12 cellular contexts compared by ENCODE assay signal in the genomic region with DNA sequence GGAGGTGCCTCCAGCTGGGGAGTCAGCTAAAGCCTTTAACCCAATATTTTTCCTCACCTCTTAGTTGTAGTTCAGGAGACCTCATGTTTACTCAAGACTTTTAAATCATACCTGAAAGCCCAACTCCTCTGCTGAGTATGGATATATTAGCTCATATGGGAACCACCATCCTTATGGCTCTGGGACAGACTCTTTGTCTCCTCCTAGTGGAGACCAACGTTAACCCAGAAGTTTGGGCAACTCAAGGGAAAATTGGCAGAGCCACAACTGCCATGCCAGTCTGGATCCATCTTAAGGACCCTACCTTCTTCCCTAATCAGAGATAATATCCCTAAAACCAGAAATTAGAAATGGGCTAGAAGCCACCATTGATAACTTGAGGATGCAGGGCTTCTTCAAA.
DNase-seq lines count a peak whose midpoint lies in the region; ATAC-seq, FAIRE-seq and TF ChIP-seq lines count a peak whose summit lies in the region.
"Had no signal": no experiment of that assay in that cellular context is flagged by ENCODE, and none has a peak within 500 bp of the region (broad histone marks: within the 10 kb centered on the region; RNA-seq: fewer than 3 reads in every experiment).

No MANE protein-coding gene starts in this region.

- H3K4me1 Mint-ChIP-seq in activated naive CD4-positive, alpha-beta T cell treated with anti-CD3 and anti-CD28 coated beads for 36 hours (ENCODE audit: low read depth), result peaks cover 5% of the 10 kb centered on the region

- no peak for TF ChIP-seq POLR2A in HCT116 (IDR thresholded peaks at IDR 0.05; ENCODE audit: borderline replicate concordance, extremely low read depth, insufficient read depth, insufficient read length)

- no peaks in the 10 kb centered on the region for H3K4me1 ChIP-seq in HCT116 (ENCODE audit: control insufficient read depth in 1 of 2, insufficient read depth in 2 of 2, low read length in 2 of 2)
- H3K4me1 ChIP-seq in small intestine (ENCODE audit: control insufficient read depth in 2 of 2, insufficient read depth in 1 of 2, low read depth in 1 of 2, low read length in 1 of 2), result no peaks in the 10 kb centered on the region
- H3K4me1 ChIP-seq: stomach had no signal

- H3K9me3 Mint-ChIP-seq in activated naive CD4-positive, alpha-beta T cell treated with anti-CD3 and anti-CD28 coated beads for 36 hours, result peaks cover 11% of the 10 kb centered on the region

- H2AFZ ChIP-seq in HCT116 (ENCODE audit: low read depth, low read length, poor library complexity, severe bottlenecking), result no peak overlapping the region

- WGBS in small intestine, 3 donors, result 53 to 73% (median 69%) methylated on average over 1 of the region's 1 CpG

- H3K36me3 ChIP-seq in HCT116 (ENCODE audit: control insufficient read depth in 1 of 2, insufficient read depth in 2 of 2, low read length in 2 of 2), result no peaks in the 10 kb centered on the region
- no peaks in the 10 kb centered on the region for H3K36me3 ChIP-seq in bronchial epithelial cell (ENCODE audit: control insufficient read depth, insufficient read depth, low read length)
- H3K36me3 ChIP-seq in small intestine (ENCODE audit: control insufficient read depth in 2 of 2, insufficient read depth in 2 of 2, low read length in 2 of 2), result no peaks in the 10 kb centered on the region
- H3K36me3 ChIP-seq: stomach had no signal

- H3K36me3 Mint-ChIP-seq in activated naive CD4-positive, alpha-beta T cell treated with anti-CD3 and anti-CD28 coated beads for 36 hours (ENCODE audit: low read depth), result no peaks in the 10 kb centered on the region

- BruUV-seq in HCT116 (replicated peaks; lab: Mats Ljungman, UMichigan), result no TSS peak

- H3K79me2 ChIP-seq in HCT116 (ENCODE audit: insufficient read depth, low read length), result no peaks in the 10 kb centered on the region

- H3K9me3 ChIP-seq in HCT116 (ENCODE audit: control insufficient read depth in 1 of 2, insufficient read depth in 1 of 2, low read depth in 1 of 2, low read length in 2 of 2) (0 out of 4 replicates have a peak, but pooled peaks cover 0 to 2% of the 10 kb centered on the region in 2 experiments), small intestine (ENCODE audit: control insufficient read depth, low read depth) (no peaks in the 10 kb centered on the region)

- TF ChIP-seq RAD21 in HCT116 (IDR thresholded peaks at IDR 0.05; ENCODE audit: low read depth), result peak; percentile 39; the same call in 1 of the 2 replicates

- no peak overlapping the region for H3K27ac ChIP-seq in HCT116 (ENCODE audit: low read depth, low read length)
- H3K27ac ChIP-seq in small intestine (ENCODE audit: low read depth in 1 of 2, low read length in 1 of 2), result no peak overlapping the region
- H3K27ac ChIP-seq: stomach had no signal

- FAIRE-seq in bronchial epithelial cell (lab: Jason Lieb, UNC), result no peak
- no peak for FAIRE-seq in small intestine (lab: Jason Lieb, UNC)

- POLR2A ChIA-PET in HCT116 (lab: Charles Lee), result no interaction called here

- H3K9ac ChIP-seq in HCT116 (ENCODE audit: low read length), result no peak overlapping the region

- H3K9me2 ChIP-seq in HCT116 (ENCODE audit: insufficient read depth), result no peaks in the 10 kb centered on the region

- no peak overlapping the region for H3K4me3 ChIP-seq in HCT116 (replicated peaks in 1 of 2; ENCODE audit: low read depth in 1 of 2, low read length in 2 of 2)
- H3K4me3 ChIP-seq in bronchial epithelial cell (ENCODE audit: low read depth, low read length), result no peak overlapping the region
- H3K4me3 ChIP-seq in small intestine (ENCODE audit: low read depth in 1 of 2, low read length in 2 of 2), result no peak overlapping the region
- H3K4me3 ChIP-seq: stomach had no signal

- no peaks in the 10 kb centered on the region for H3K27me3 ChIP-seq in HCT116 (ENCODE audit: insufficient read depth, low read length)
- H3K27me3 ChIP-seq in bronchial epithelial cell (ENCODE audit: control insufficient read depth, insufficient read depth, low read length), result no peaks in the 10 kb centered on the region
- H3K27me3 ChIP-seq in small intestine (ENCODE audit: control insufficient read depth in 2 of 2, insufficient read depth in 2 of 2, low read length in 2 of 2), result no peaks in the 10 kb centered on the region
- H3K27me3 ChIP-seq: stomach had no signal

- CTCF ChIA-PET in activated naive CD4-positive, alpha-beta T cell treated with anti-CD3 and anti-CD28 coated beads for 36 hours (lab: Charles Lee), result interaction anchor here (0.6 to 2.2 kb wide), 10 partner anchors 10 to 227 kb away, joined by 3 to 15 read pairs (median 3); a partner anchor contains a TSS
- CTCF ChIA-PET in HCT116 (lab: Charles Lee), result no interaction called here

- no peaks in the 10 kb centered on the region for H4K20me1 ChIP-seq in HCT116 (ENCODE audit: insufficient read depth)

- no peak overlapping the region for H3K27ac Mint-ChIP-seq in activated naive CD4-positive, alpha-beta T cell treated with anti-CD3 and anti-CD28 coated beads for 36 hours

- peak in 2 of 3 experiments; percentile 52 to 60; a peak in 4 of 6 replicates for TF ChIP-seq CTCF in HCT116 (IDR thresholded peaks at IDR 0.05 in 2 of 3, conservative IDR thresholded peaks at IDR 0.05 in 1 of 3; ENCODE audit: borderline replicate concordance in 1 of 3, insufficient read depth in 1 of 3, low read depth in 2 of 3, low read length in 2 of 3)
- peak; percentile 11 for TF ChIP-seq CTCF in bronchial epithelial cell (IDR thresholded peaks at IDR 0.05; ENCODE audit: insufficient read depth, low read length, severe bottlenecking)

- peaks cover 5% of the 10 kb centered on the region for H3K27me3 Mint-ChIP-seq in activated naive CD4-positive, alpha-beta T cell treated with anti-CD3 and anti-CD28 coated beads for 36 hours (ENCODE audit: low read depth)

- no peak overlapping the region for H3K4me3 Mint-ChIP-seq in activated naive CD4-positive, alpha-beta T cell treated with anti-CD3 and anti-CD28 coated beads for 36 hours

- DNase-seq in activated naive CD4-positive, alpha-beta T cell treated with anti-CD3 and anti-CD28 coated beads for 36 hours, result peak; percentile 17
- DNase-seq in activated naive CD4-positive, alpha-beta T cell treated with Interleukin-2 at 50 U/mL for 16 hours, result no peak
- DNase-seq in HCT116 (ENCODE audit: low read depth, low spot score) (no peak), bronchial epithelial cell (ENCODE audit: low read depth) (no peak), small intestine (peak; percentile 8), NCI-H1105 treated with DMSO at 0.1 percent for 48 hours (lab: John Stamatoyannopoulos, UW) (no peak), iPS-NIHi11 (ENCODE audit: low spot score) (no peak)
- DNase-seq: foreskin melanocyte, KBM-7, stomach had no signal

- intact Hi-C loops in activated naive CD4-positive, alpha-beta T cell treated with anti-CD3 and anti-CD28 coated beads for 36 hours (cut with micrococcal nuclease), result loop anchor here (1.0 to 5.0 kb wide), 3 partner anchors 81 to 226 kb away; a partner anchor contains a TSS
- intact Hi-C loops in HCT116 (cut with micrococcal nuclease), result no loop called here

- no peak overlapping the region for H3K4me2 ChIP-seq in HCT116 (ENCODE audit: low read length)

- peak; percentile 57 for ATAC-seq in HCT116
- no peak for ATAC-seq in HG02678 (IDR thresholded peaks at IDR 0.05; ENCODE audit: unreplicated experiment)
- ATAC-seq: activated CD4-positive, CD25-positive, alpha-beta regulatory T cell treated with anti-CD3 and anti-CD28 coated beads, Interleukin-2, amount 50 U/mL, for 24 hours had no signal

- RAD21 ChIA-PET in HCT116 (lab: Charles Lee; ENCODE audit: low non-redundant PET in 1 of 2, low total read pairs in 2 of 2, uncharacterized antibody in 2 of 2, unreplicated experiment in 2 of 2), result no interaction called here

TF ChIP-seq in HCT116, 20 proteins besides CTCF, POLR2A, EP300 and RAD21 (continues in another document):
- no peak for TF ChIP-seq SIN3A (IDR thresholded peaks at IDR 0.05; ENCODE audit: low read depth)
- no peak for TF ChIP-seq TCF7L2 (IDR thresholded peaks at IDR 0.05; ENCODE audit: borderline replicate concordance, extremely low read depth, insufficient read depth, insufficient read length)
- TF ChIP-seq SRF (IDR thresholded peaks at IDR 0.05; ENCODE audit: low read depth), result no peak
- no peak for TF ChIP-seq ELF1 (IDR thresholded peaks at IDR 0.05; ENCODE audit: borderline replicate concordance, low read depth)
- TF ChIP-seq CBX3 (IDR thresholded peaks at IDR 0.05; ENCODE audit: low read depth), result no peak
- no peak for TF ChIP-seq EGR1 (IDR thresholded peaks at IDR 0.05; ENCODE audit: low read depth)
- TF ChIP-seq POLR2AphosphoS5 (IDR thresholded peaks at IDR 0.05; ENCODE audit: low read depth, low read length), result no peak
- TF ChIP-seq FOSL1 (IDR thresholded peaks at IDR 0.05; ENCODE audit: low read depth), result no peak
- TF ChIP-seq YY1 (IDR thresholded peaks at IDR 0.05; ENCODE audit: extremely low read depth, insufficient replicate concordance, low read depth, low read length), result no peak
- TF ChIP-seq, protein P1, sequence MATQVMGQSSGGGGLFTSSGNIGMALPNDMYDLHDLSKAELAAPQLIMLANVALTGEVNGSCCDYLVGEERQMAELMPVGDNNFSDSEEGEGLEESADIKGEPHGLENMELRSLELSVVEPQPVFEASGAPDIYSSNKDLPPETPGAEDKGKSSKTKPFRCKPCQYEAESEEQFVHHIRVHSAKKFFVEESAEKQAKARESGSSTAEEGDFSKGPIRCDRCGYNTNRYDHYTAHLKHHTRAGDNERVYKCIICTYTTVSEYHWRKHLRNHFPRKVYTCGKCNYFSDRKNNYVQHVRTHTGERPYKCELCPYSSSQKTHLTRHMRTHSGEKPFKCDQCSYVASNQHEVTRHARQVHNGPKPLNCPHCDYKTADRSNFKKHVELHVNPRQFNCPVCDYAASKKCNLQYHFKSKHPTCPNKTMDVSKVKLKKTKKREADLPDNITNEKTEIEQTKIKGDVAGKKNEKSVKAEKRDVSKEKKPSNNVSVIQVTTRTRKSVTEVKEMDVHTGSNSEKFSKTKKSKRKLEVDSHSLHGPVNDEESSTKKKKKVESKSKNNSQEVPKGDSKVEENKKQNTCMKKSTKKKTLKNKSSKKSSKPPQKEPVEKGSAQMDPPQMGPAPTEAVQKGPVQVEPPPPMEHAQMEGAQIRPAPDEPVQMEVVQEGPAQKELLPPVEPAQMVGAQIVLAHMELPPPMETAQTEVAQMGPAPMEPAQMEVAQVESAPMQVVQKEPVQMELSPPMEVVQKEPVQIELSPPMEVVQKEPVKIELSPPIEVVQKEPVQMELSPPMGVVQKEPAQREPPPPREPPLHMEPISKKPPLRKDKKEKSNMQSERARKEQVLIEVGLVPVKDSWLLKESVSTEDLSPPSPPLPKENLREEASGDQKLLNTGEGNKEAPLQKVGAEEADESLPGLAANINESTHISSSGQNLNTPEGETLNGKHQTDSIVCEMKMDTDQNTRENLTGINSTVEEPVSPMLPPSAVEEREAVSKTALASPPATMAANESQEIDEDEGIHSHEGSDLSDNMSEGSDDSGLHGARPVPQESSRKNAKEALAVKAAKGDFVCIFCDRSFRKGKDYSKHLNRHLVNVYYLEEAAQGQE (IDR thresholded peaks at IDR 0.05; ENCODE audit: low read depth), result no peak
- no peak for TF ChIP-seq SP1 (IDR thresholded peaks at IDR 0.05; ENCODE audit: low read depth)

Comparison
In these comparisons a context has a peak if more than half of its experiments do, and no peak if none do; other contexts are left out.
1. DNase-seq: peak in activated naive CD4-positive, alpha-beta T cell treated with anti-CD3 and anti-CD28 coated beads for 36 hours (single experiment) and small intestine (single experiment); none in activated naive CD4-positive, alpha-beta T cell treated with Interleukin-2 at 50 U/mL for 16 hours (single experiment), HCT116 (single experiment), bronchial epithelial cell (single experiment), NCI-H1105 treated with DMSO at 0.1 percent for 48 hours (single experiment) and iPS-NIHi11 (single experiment).